ENCODE assay signal across 1 cellular context in the genomic region with DNA sequence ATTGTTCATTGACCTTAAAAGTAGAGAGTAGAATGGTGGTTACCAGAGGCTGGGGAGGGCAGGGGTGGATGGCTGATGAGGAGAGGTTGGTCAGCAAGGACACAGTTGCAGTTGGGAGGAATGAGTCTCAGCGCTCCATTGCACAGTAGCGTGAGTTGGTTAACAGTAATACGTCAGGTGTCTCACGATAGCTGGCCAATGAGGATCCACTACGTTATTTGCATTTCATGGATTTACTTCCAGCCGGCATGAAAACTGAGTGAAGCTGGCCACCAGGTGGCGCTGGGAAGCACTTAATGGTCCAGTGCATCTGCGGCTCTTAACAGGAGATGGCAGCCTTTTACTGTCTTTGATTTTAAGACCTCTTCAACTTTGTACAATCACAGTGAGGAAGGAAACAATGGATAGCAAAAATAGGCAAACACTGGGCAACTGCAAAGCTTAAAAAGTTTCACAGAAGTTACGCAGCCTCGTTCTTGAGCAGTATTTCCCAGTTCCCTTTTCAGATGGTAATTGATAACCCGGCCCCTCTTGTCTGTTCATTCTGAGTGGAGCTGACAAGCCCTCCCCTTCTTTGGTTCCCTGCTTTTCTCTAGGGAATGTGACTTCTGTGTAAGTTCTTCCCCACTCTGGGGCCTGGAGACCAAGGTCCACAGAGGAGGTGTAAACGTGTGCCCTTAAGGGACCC.
TF ChIP-seq lines count a peak whose summit lies in the region.

No MANE protein-coding gene starts in this region.

TF ChIP-seq in K562, 482 proteins besides CTCF, POLR2A, EP300 and RAD21 (continued from another document):
- TF ChIP-seq, protein P1, sequence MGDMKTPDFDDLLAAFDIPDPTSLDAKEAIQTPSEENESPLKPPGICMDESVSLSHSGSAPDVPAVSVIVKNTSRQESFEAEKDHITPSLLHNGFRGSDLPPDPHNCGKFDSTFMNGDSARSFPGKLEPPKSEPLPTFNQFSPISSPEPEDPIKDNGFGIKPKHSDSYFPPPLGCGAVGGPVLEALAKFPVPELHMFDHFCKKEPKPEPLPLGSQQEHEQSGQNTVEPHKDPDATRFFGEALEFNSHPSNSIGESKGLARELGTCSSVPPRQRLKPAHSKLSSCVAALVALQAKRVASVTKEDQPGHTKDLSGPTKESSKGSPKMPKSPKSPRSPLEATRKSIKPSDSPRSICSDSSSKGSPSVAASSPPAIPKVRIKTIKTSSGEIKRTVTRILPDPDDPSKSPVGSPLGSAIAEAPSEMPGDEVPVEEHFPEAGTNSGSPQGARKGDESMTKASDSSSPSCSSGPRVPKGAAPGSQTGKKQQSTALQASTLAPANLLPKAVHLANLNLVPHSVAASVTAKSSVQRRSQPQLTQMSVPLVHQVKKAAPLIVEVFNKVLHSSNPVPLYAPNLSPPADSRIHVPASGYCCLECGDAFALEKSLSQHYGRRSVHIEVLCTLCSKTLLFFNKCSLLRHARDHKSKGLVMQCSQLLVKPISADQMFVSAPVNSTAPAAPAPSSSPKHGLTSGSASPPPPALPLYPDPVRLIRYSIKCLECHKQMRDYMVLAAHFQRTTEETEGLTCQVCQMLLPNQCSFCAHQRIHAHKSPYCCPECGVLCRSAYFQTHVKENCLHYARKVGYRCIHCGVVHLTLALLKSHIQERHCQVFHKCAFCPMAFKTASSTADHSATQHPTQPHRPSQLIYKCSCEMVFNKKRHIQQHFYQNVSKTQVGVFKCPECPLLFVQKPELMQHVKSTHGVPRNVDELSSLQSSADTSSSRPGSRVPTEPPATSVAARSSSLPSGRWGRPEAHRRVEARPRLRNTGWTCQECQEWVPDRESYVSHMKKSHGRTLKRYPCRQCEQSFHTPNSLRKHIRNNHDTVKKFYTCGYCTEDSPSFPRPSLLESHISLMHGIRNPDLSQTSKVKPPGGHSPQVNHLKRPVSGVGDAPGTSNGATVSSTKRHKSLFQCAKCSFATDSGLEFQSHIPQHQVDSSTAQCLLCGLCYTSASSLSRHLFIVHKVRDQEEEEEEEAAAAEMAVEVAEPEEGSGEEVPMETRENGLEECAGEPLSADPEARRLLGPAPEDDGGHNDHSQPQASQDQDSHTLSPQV (IDR thresholded peaks at IDR 0.05) = peak; percentile 81
- TF ChIP-seq FOSL1 (tag; conservative IDR thresholded peaks at IDR 0.05) (no peak), KDM1A (IDR thresholded peaks at IDR 0.05) (0 out of 4 replicates have a peak, but pooled peaks of 1 of the 2 experiments have one; percentile 4), ARNT (IDR thresholded peaks at IDR 0.05) (0 out of 4 replicates have a peak, but pooled peaks of 1 of the 2 experiments have one; percentile 46), ZSCAN32 (CRISPR knock-in tag; IDR thresholded peaks at IDR 0.05) (no peak), POLR3A (IDR thresholded peaks at IDR 0.05; ENCODE audit: borderline replicate concordance, extremely low read depth, insufficient read depth, insufficient read length) (no peak), SOX6 (IDR thresholded peaks at IDR 0.05) (peak; percentile 76; the same call in 1 of the 2 replicates), CREM (IDR thresholded peaks at IDR 0.05; ENCODE audit: low read depth) (peak; percentile 69), CREB1 (IDR thresholded peaks at IDR 0.05) (peak; percentile 58), CREB1 (CRISPR knock-in tag; IDR thresholded peaks at IDR 0.05) (no peak; the same call in 1 of the 2 replicates), SMAD3 (CRISPR knock-in tag; conservative IDR thresholded peaks at IDR 0.05) (0 out of 2 replicates have a peak, but pooled peaks have one; percentile 54), MYNN (IDR thresholded peaks at IDR 0.05) (no peak; the same call in 1 of the 2 replicates), MYNN (CRISPR knock-in tag; IDR thresholded peaks at IDR 0.05) (no peak), PHTF2 (CRISPR knock-in tag; IDR thresholded peaks at IDR 0.05) (no peak), NCOA1 (IDR thresholded peaks at IDR 0.05; ENCODE audit: low read depth) (no peak), FOXK1 (CRISPR knock-in tag; IDR thresholded peaks at IDR 0.05; ENCODE audit: borderline replicate concordance) (peak; percentile 43; the same call in 1 of the 2 replicates), ZNF224 (CRISPR knock-in tag; IDR thresholded peaks at IDR 0.05) (no peak), TEAD4 (IDR thresholded peaks at IDR 0.05; ENCODE audit: low read length) (peak; percentile 48), TEAD4 (CRISPR knock-in tag; IDR thresholded peaks at IDR 0.05; ENCODE audit: borderline replicate concordance) (no peak), RBM15 (IDR thresholded peaks at IDR 0.05; ENCODE audit: insufficient read depth, low read length) (no peak), SRF (CRISPR knock-in tag; IDR thresholded peaks at IDR 0.05) (peak in 1 of 2 experiments; percentile 51; a peak in 1 of 4 replicates), ZNF12 (CRISPR knock-in tag; IDR thresholded peaks at IDR 0.05) (no peak), SP1 (CRISPR knock-in tag; IDR thresholded peaks at IDR 0.05) (peak; percentile 35; the same call in 1 of the 2 replicates), ZC3H11A (IDR thresholded peaks at IDR 0.05; ENCODE audit: low read depth, low read length) (no peak), JUND (IDR thresholded peaks at IDR 0.05; ENCODE audit: borderline replicate concordance, low read depth, low read length) (peak; percentile 64), JUND (tag; IDR thresholded peaks at IDR 0.05; ENCODE audit: borderline replicate concordance, low read depth, low read length) (peak; percentile 55; the same call in 1 of the 3 replicates), NCOR1 (IDR thresholded peaks at IDR 0.05) (0 out of 2 replicates have a peak, but pooled peaks have one; percentile 2), PPARD (CRISPR knock-in tag; IDR thresholded peaks at IDR 0.05) (no peak), RBM25 (IDR thresholded peaks at IDR 0.05; ENCODE audit: low read depth, low read length, severe bottlenecking) (peak; percentile 26), EGR1 (conservative IDR thresholded peaks at IDR 0.05) (no peak)
- TF ChIP-seq, protein P2, sequence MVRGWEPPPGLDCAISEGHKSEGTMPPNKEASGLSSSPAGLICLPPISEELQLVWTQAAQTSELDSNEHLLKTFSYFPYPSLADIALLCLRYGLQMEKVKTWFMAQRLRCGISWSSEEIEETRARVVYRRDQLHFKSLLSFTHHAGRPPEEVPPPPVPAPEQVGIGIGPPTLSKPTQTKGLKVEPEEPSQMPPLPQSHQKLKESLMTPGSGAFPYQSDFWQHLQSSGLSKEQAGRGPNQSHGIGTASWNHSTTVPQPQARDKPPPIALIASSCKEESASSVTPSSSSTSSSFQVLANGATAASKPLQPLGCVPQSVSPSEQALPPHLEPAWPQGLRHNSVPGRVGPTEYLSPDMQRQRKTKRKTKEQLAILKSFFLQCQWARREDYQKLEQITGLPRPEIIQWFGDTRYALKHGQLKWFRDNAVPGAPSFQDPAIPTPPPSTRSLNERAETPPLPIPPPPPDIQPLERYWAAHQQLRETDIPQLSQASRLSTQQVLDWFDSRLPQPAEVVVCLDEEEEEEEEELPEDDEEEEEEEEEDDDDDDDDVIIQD (CRISPR knock-in tag; IDR thresholded peaks at IDR 0.05) = no peak
- TF ChIP-seq, protein P3, sequence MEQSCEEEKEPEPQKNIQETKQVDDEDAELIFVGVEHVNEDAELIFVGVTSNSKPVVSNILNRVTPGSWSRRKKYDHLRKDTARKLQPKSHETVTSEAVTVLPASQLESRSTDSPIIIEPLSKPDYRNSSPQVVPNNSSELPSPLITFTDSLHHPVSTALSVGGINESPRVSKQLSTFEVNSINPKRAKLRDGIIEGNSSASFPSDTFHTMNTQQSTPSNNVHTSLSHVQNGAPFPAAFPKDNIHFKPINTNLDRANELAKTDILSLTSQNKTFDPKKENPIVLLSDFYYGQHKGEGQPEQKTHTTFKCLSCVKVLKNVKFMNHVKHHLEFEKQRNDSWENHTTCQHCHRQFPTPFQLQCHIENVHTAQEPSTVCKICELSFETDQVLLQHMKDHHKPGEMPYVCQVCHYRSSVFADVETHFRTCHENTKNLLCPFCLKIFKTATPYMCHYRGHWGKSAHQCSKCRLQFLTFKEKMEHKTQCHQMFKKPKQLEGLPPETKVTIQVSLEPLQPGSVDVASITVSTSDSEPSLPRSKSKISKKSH (CRISPR knock-in tag; IDR thresholded peaks at IDR 0.05) = no peak
- TF ChIP-seq, protein P4, sequence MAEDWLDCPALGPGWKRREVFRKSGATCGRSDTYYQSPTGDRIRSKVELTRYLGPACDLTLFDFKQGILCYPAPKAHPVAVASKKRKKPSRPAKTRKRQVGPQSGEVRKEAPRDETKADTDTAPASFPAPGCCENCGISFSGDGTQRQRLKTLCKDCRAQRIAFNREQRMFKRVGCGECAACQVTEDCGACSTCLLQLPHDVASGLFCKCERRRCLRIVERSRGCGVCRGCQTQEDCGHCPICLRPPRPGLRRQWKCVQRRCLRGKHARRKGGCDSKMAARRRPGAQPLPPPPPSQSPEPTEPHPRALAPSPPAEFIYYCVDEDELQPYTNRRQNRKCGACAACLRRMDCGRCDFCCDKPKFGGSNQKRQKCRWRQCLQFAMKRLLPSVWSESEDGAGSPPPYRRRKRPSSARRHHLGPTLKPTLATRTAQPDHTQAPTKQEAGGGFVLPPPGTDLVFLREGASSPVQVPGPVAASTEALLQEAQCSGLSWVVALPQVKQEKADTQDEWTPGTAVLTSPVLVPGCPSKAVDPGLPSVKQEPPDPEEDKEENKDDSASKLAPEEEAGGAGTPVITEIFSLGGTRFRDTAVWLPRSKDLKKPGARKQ (CRISPR knock-in tag; IDR thresholded peaks at IDR 0.05) = no peak
- TF ChIP-seq, protein P5, sequence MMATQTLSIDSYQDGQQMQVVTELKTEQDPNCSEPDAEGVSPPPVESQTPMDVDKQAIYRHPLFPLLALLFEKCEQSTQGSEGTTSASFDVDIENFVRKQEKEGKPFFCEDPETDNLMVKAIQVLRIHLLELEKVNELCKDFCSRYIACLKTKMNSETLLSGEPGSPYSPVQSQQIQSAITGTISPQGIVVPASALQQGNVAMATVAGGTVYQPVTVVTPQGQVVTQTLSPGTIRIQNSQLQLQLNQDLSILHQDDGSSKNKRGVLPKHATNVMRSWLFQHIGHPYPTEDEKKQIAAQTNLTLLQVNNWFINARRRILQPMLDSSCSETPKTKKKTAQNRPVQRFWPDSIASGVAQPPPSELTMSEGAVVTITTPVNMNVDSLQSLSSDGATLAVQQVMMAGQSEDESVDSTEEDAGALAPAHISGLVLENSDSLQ (IDR thresholded peaks at IDR 0.05) = no peak
- TF ChIP-seq, protein P6, sequence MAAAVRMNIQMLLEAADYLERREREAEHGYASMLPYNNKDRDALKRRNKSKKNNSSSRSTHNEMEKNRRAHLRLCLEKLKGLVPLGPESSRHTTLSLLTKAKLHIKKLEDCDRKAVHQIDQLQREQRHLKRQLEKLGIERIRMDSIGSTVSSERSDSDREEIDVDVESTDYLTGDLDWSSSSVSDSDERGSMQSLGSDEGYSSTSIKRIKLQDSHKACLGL (CRISPR knock-in tag; IDR thresholded peaks at IDR 0.05; ENCODE audit: borderline replicate concordance, poor library complexity, severe bottlenecking) = no peak
- TF ChIP-seq, protein P7, sequence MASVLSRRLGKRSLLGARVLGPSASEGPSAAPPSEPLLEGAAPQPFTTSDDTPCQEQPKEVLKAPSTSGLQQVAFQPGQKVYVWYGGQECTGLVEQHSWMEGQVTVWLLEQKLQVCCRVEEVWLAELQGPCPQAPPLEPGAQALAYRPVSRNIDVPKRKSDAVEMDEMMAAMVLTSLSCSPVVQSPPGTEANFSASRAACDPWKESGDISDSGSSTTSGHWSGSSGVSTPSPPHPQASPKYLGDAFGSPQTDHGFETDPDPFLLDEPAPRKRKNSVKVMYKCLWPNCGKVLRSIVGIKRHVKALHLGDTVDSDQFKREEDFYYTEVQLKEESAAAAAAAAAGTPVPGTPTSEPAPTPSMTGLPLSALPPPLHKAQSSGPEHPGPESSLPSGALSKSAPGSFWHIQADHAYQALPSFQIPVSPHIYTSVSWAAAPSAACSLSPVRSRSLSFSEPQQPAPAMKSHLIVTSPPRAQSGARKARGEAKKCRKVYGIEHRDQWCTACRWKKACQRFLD (CRISPR knock-in tag; IDR thresholded peaks at IDR 0.05) = 0 out of 2 replicates have a peak, but pooled peaks have one; percentile 35
- TF ChIP-seq, protein P8, sequence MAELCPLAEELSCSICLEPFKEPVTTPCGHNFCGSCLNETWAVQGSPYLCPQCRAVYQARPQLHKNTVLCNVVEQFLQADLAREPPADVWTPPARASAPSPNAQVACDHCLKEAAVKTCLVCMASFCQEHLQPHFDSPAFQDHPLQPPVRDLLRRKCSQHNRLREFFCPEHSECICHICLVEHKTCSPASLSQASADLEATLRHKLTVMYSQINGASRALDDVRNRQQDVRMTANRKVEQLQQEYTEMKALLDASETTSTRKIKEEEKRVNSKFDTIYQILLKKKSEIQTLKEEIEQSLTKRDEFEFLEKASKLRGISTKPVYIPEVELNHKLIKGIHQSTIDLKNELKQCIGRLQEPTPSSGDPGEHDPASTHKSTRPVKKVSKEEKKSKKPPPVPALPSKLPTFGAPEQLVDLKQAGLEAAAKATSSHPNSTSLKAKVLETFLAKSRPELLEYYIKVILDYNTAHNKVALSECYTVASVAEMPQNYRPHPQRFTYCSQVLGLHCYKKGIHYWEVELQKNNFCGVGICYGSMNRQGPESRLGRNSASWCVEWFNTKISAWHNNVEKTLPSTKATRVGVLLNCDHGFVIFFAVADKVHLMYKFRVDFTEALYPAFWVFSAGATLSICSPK (IDR thresholded peaks at IDR 0.05; ENCODE audit: borderline replicate concordance) = no peak
